In genomic region chr12:118307069-118307954, GRCh38 we compare ENCODE assay signal across 9 cellular contexts.
DNase-seq lines count a peak whose midpoint lies in the region; ATAC-seq lines count a peak whose summit lies in the region.
"Had no signal": no experiment of that assay in that cellular context is flagged by ENCODE, and none has a peak within 500 bp of the region (broad histone marks: within the 10 kb centered on the region; RNA-seq: fewer than 3 reads in every experiment).

No MANE protein-coding gene starts in this region.

- no peaks in the 10 kb centered on the region for H3K9me3 Mint-ChIP-seq in activated CD4-positive, alpha-beta T cell treated with anti-CD3 and anti-CD28 coated beads, Interleukin-2, amount 10 ng/mL, durations not matched to agents 7 days and 5 days
- H3K9me3 Mint-ChIP-seq: brain had no signal

- peaks cover 23% of the 10 kb centered on the region for H3K4me1 Mint-ChIP-seq in activated CD4-positive, alpha-beta T cell treated with anti-CD3 and anti-CD28 coated beads, Interleukin-2, amount 10 ng/mL, durations not matched to agents 7 days and 5 days

- peak; percentile 6 for DNase-seq in activated CD4-positive, alpha-beta T cell treated with anti-CD3 and anti-CD28 coated beads, Interleukin-2, amount 10 ng/mL, durations not matched to agents 7 days and 5 days
- DNase-seq in fibroblast of peridontal ligament (ENCODE audit: extremely low read depth), result peak; percentile 96
- peak; percentile 20 to 53 for DNase-seq in stimulated activated CD4-positive, alpha-beta T cell treated with anti-CD3 and anti-CD28 coated beads, Interleukin-15, amount 100 ng/mL, for 48 hours (ENCODE audit: low read depth in 2 of 2)
- DNase-seq in NCI-H2196 treated with DMSO at 0.1 percent for 48 hours (lab: John Stamatoyannopoulos, UW; ENCODE audit: unreplicated experiment), result no peak
- DNase-seq in DMS153 treated with DMSO at 0.1 percent for 48 hours (lab: John Stamatoyannopoulos, UW; ENCODE audit: unreplicated experiment), result no peak
- no peak for DNase-seq in putamen (ENCODE audit: low spot score)

- CTCF ChIA-PET in activated CD4-positive, alpha-beta T cell treated with anti-CD3 and anti-CD28 coated beads, Interleukin-2, amount 10 ng/mL, durations not matched to agents 7 days and 5 days (lab: Charles Lee), result interaction anchor here (0.7 to 1.8 kb wide), 5 partner anchors 9 to 127 kb away, joined by 3 to 8 read pairs (median 3); partner anchors contain the start of gene SUDS3

- no peaks in the 10 kb centered on the region for H3K27me3 Mint-ChIP-seq in activated CD4-positive, alpha-beta T cell treated with anti-CD3 and anti-CD28 coated beads, Interleukin-2, amount 10 ng/mL, durations not matched to agents 7 days and 5 days
- H3K27me3 Mint-ChIP-seq: brain had no signal

- POLR2A ChIA-PET in activated CD4-positive, alpha-beta T cell treated with anti-CD3 and anti-CD28 coated beads, Interleukin-2, amount 10 ng/mL, durations not matched to agents 7 days and 5 days (lab: Charles Lee), result interaction anchor here (0.6 kb wide), 2 partner anchors 33 to 72 kb away, joined by 3 to 8 read pairs; no protein-coding TSS in a partner anchor

- H3K36me3 Mint-ChIP-seq in activated CD4-positive, alpha-beta T cell treated with anti-CD3 and anti-CD28 coated beads, Interleukin-2, amount 10 ng/mL, durations not matched to agents 7 days and 5 days (ENCODE audit: low read depth), result peaks cover 3% of the 10 kb centered on the region
- H3K36me3 Mint-ChIP-seq: brain had no signal

- peak overlapping the region; percentile 54 for H3K27ac Mint-ChIP-seq in activated CD4-positive, alpha-beta T cell treated with anti-CD3 and anti-CD28 coated beads, Interleukin-2, amount 10 ng/mL, durations not matched to agents 7 days and 5 days

- H3K4me3 Mint-ChIP-seq in activated CD4-positive, alpha-beta T cell treated with anti-CD3 and anti-CD28 coated beads, Interleukin-2, amount 10 ng/mL, durations not matched to agents 7 days and 5 days, result peak overlapping the region; percentile 42
- H3K4me3 Mint-ChIP-seq: brain had no signal

- peak; percentile 56 for ATAC-seq in GM18909 (IDR thresholded peaks at IDR 0.05; ENCODE audit: poor library complexity, unreplicated experiment)
- peak; percentile 48 for ATAC-seq in HG03280 (IDR thresholded peaks at IDR 0.05; ENCODE audit: unreplicated experiment)

Comparison
In these comparisons a context has a peak if more than half of its experiments do, and no peak if none do; other contexts are left out.
1. DNase-seq: peak in activated CD4-positive, alpha-beta T cell treated with anti-CD3 and anti-CD28 coated beads, Interleukin-2, amount 10 ng/mL, durations not matched to agents 7 days and 5 days (single experiment), fibroblast of peridontal ligament (single experiment) and stimulated activated CD4-positive, alpha-beta T cell treated with anti-CD3 and anti-CD28 coated beads, Interleukin-15, amount 100 ng/mL, for 48 hours (2 of 2); none in NCI-H2196 treated with DMSO at 0.1 percent for 48 hours (single experiment), DMS153 treated with DMSO at 0.1 percent for 48 hours (single experiment) and putamen (single experiment).